21 cellular contexts compared by ENCODE assay signal in genomic region chr3:152219769-152220255, GRCh38. TPM values are rescaled to one million over a fixed set of nuclear protein-coding genes. Genes with fewer than 3 reads are reported as not detected.
DNase-seq lines count a peak whose midpoint lies in the region; ATAC-seq and TF ChIP-seq lines count a peak whose summit lies in the region.
"Had no signal": no experiment of that assay in that cellular context is flagged by ENCODE, and none has a peak within 500 bp of the region (broad histone marks: within the 10 kb centered on the region; RNA-seq: fewer than 3 reads in every experiment).

No MANE protein-coding gene starts in this region.

- H3K4me1 Mint-ChIP-seq in T-helper 1 cell treated with Interleukin-12 subunit alpha and Interleukin-12 subunit beta and Interleukin-4 antibody, amounts not matched to agents 30 μg/mL and 1 μg/mL, for 36 hours (ENCODE audit: low read depth) = peaks cover 52% of the 10 kb centered on the region
- H3K4me1 Mint-ChIP-seq in CD8-positive, alpha-beta T cell (ENCODE audit: low read depth) = peaks cover 55% of the 10 kb centered on the region
- peaks cover 66% of the 10 kb centered on the region for H3K4me1 Mint-ChIP-seq in activated naive CD8-positive, alpha-beta T cell (ENCODE audit: low read depth)

- TF ChIP-seq EP300 in neural cell (conservative IDR thresholded peaks at IDR 0.05; ENCODE audit: poor library complexity, severe bottlenecking) = peak; percentile 93

- H4K20me1 ChIP-seq in neural cell (ENCODE audit: insufficient read depth) = no peaks in the 10 kb centered on the region

- intact Hi-C loops in CD8-positive, alpha-beta T cell (cut with DNase I, micrococcal nuclease) = loop anchor here in 1 of 2 experiments (2.0 kb wide), 2 partner anchors 13 to 17 kb away; no protein-coding TSS in a partner anchor

- H2AFZ ChIP-seq in neural cell (ENCODE audit: low read depth, low read length) = no peak overlapping the region

- no peaks in the 10 kb centered on the region for H3K79me2 ChIP-seq in neural cell (replicated peaks; ENCODE audit: insufficient read depth, low read length)

- no peaks in the 10 kb centered on the region for H3K27me3 Mint-ChIP-seq in T-helper 1 cell treated with Interleukin-12 subunit alpha and Interleukin-12 subunit beta and Interleukin-4 antibody, amounts not matched to agents 30 μg/mL and 1 μg/mL, for 36 hours (ENCODE audit: low read depth)
- H3K27me3 Mint-ChIP-seq in CD8-positive, alpha-beta T cell (ENCODE audit: low read depth) = no peaks in the 10 kb centered on the region
- no peaks in the 10 kb centered on the region for H3K27me3 Mint-ChIP-seq in activated naive CD8-positive, alpha-beta T cell

- no peaks in the 10 kb centered on the region for H3K9me3 Mint-ChIP-seq in T-helper 1 cell treated with Interleukin-12 subunit alpha and Interleukin-12 subunit beta and Interleukin-4 antibody, amounts not matched to agents 30 μg/mL and 1 μg/mL, for 36 hours
- no peaks in the 10 kb centered on the region for H3K9me3 Mint-ChIP-seq in CD8-positive, alpha-beta T cell
- no peaks in the 10 kb centered on the region for H3K9me3 Mint-ChIP-seq in activated naive CD8-positive, alpha-beta T cell (ENCODE audit: low read depth)
- H3K9me3 Mint-ChIP-seq: T-helper 2 cell treated with Interferon-gamma antibody and Interleukin-4, amounts not matched to agents 5 μg/mL and 100 μg/mL, for 36 hours had no signal

- DNase-seq in T-helper 1 cell (no peak), NCI-H2107 treated with DMSO at 0.1 percent for 48 hours (lab: John Stamatoyannopoulos, UW; ENCODE audit: unreplicated experiment) (no peak), ecto neural progenitor cell (ENCODE audit: low spot score) (no peak), GM19240 (ENCODE audit: insufficient read length, low spot score) (no peak)
- DNase-seq in CD8-positive, alpha-beta T cell = no peak
- DNase-seq: 8988T; activated CD4-positive, alpha-beta T cell treated with anti-CD3 and anti-CD28 coated beads for 1 hour; activated effector memory CD4-positive, alpha-beta T cell treated with Interleukin-2 at 50 U/mL for 16 hours; C1 segment of cervical spinal cord; DMS79 treated with DMSO at 0.1 percent for 48 hours; effector memory CD4-positive, alpha-beta T cell; hippocampal formation; kidney; NCI-H187 treated with DMSO at 0.1 percent for 48 hours; small intestine had no signal

- no peak for TF ChIP-seq CTCF in CD8-positive, alpha-beta T cell (IDR thresholded peaks at IDR 0.05)
- TF ChIP-seq CTCF in neural cell (IDR thresholded peaks at IDR 0.05; ENCODE audit: poor library complexity, severe bottlenecking) = no peak

- H3K4me1 ChIP-seq in CD8-positive, alpha-beta T cell (ENCODE audit: insufficient read depth, low read length) = peaks cover 24% of the 10 kb centered on the region

- ATAC-seq in CD8-positive, alpha-beta T cell = no peak
- ATAC-seq: Right ventricle myocardium inferior had no signal

- H3K36me3 Mint-ChIP-seq in T-helper 1 cell treated with Interleukin-12 subunit alpha and Interleukin-12 subunit beta and Interleukin-4 antibody, amounts not matched to agents 30 μg/mL and 1 μg/mL, for 36 hours (ENCODE audit: low read depth) = no peaks in the 10 kb centered on the region
- no peaks in the 10 kb centered on the region for H3K36me3 Mint-ChIP-seq in CD8-positive, alpha-beta T cell
- no peaks in the 10 kb centered on the region for H3K36me3 Mint-ChIP-seq in activated naive CD8-positive, alpha-beta T cell

- H3K36me3 ChIP-seq in CD8-positive, alpha-beta T cell (ENCODE audit: insufficient read depth, low read length) = no peaks in the 10 kb centered on the region
- H3K36me3 ChIP-seq in neural cell (ENCODE audit: insufficient read depth, low read length) = no peaks in the 10 kb centered on the region
- H3K36me3 ChIP-seq: cardiac muscle cell had no signal

- no peak overlapping the region for H3K4me3 ChIP-seq in CD8-positive, alpha-beta T cell (ENCODE audit: low read depth, low read length)
- no peak overlapping the region for H3K4me3 ChIP-seq in neural cell (ENCODE audit: low read length)
- H3K4me3 ChIP-seq: cardiac muscle cell had no signal

- POLR2A ChIA-PET in CD8-positive, alpha-beta T cell (lab: Charles Lee) = interaction anchor here (0.8 to 2.2 kb wide), 3 partner anchors 16 to 49 kb away, joined by 4 to 9 read pairs (median 4); partner anchors contain the start of gene MBNL1

- H3K27ac Mint-ChIP-seq in T-helper 1 cell treated with Interleukin-12 subunit alpha and Interleukin-12 subunit beta and Interleukin-4 antibody, amounts not matched to agents 30 μg/mL and 1 μg/mL, for 36 hours = peak overlapping the region; percentile 83
- peak overlapping the region; percentile 10 for H3K27ac Mint-ChIP-seq in CD8-positive, alpha-beta T cell
- peak overlapping the region; percentile 95 for H3K27ac Mint-ChIP-seq in activated naive CD8-positive, alpha-beta T cell
- H3K27ac Mint-ChIP-seq: T-helper 2 cell treated with Interferon-gamma antibody and Interleukin-4, amounts not matched to agents 5 μg/mL and 100 μg/mL, for 36 hours had no signal

- TF ChIP-seq RAD21 in neural cell (conservative IDR thresholded peaks at IDR 0.05) = peak; percentile 10

- peak overlapping the region; percentile 38 for H3K4me3 Mint-ChIP-seq in T-helper 1 cell treated with Interleukin-12 subunit alpha and Interleukin-12 subunit beta and Interleukin-4 antibody, amounts not matched to agents 30 μg/mL and 1 μg/mL, for 36 hours
- no peak overlapping the region for H3K4me3 Mint-ChIP-seq in CD8-positive, alpha-beta T cell
- H3K4me3 Mint-ChIP-seq in activated naive CD8-positive, alpha-beta T cell = peak overlapping the region; percentile 2

- H3K9me2 ChIP-seq in neural cell (ENCODE audit: insufficient read depth, low read length) = no peaks in the 10 kb centered on the region

- CTCF ChIA-PET in CD8-positive, alpha-beta T cell (lab: Charles Lee) = interaction anchor here (1.2 kb wide), 1 partner anchor 36 kb away, joined by 3 read pairs; no protein-coding TSS in a partner anchor

- H3K27ac ChIP-seq in CD8-positive, alpha-beta T cell (ENCODE audit: low read depth, low read length) = no peak overlapping the region
- H3K27ac ChIP-seq in neural cell (ENCODE audit: low read length) = peak overlapping the region; percentile 33
- H3K27ac ChIP-seq: cardiac muscle cell had no signal

- H3K27me3 ChIP-seq in CD8-positive, alpha-beta T cell (ENCODE audit: insufficient read depth, low read length) = no peaks in the 10 kb centered on the region
- H3K27me3 ChIP-seq in neural cell (ENCODE audit: insufficient read depth, low read depth, low read length) = no peaks in the 10 kb centered on the region
- H3K27me3 ChIP-seq: cardiac muscle cell had no signal

- no peak overlapping the region for H3K4me2 ChIP-seq in neural cell (ENCODE audit: low read length)

- peaks cover 3% of the 10 kb centered on the region for H3F3A ChIP-seq in neural cell (ENCODE audit: insufficient read depth, low read length, poor library complexity, severe bottlenecking)

- no peak overlapping the region for H3K9ac ChIP-seq in neural cell (ENCODE audit: low read length)

- H3K9me3 ChIP-seq in CD8-positive, alpha-beta T cell (ENCODE audit: low read length) = no peaks in the 10 kb centered on the region
- no peaks in the 10 kb centered on the region for H3K9me3 ChIP-seq in neural cell (ENCODE audit: low read length)

TF ChIP-seq in neural cell, 6 proteins besides CTCF, POLR2A, EP300 and RAD21:
- peak; percentile 74 for TF ChIP-seq POLR2AphosphoS5 (IDR thresholded peaks at IDR 0.05)
- TF ChIP-seq TAF1 (IDR thresholded peaks at IDR 0.05; ENCODE audit: low read depth) = no peak
- TF ChIP-seq EZH2 (IDR thresholded peaks at IDR 0.05; ENCODE audit: borderline replicate concordance, insufficient read depth, low read length, poor library complexity, severe bottlenecking) = no peak
- TF ChIP-seq REST (IDR thresholded peaks at IDR 0.05; ENCODE audit: borderline replicate concordance) = peak; percentile 39
- no peak for TF ChIP-seq MXI1 (conservative IDR thresholded peaks at IDR 0.05; ENCODE audit: poor library complexity, severe bottlenecking)
- no peak for TF ChIP-seq SMC3 (conservative IDR thresholded peaks at IDR 0.05; ENCODE audit: poor library complexity)

RNA-seq across cellular contexts. Expression of gene MBNL1, which starts 48.9 kb away (rescaled TPM):
- 100 to 1,000 TPM; 515 to 529 TPM for total RNA-seq in CD8-positive, alpha-beta T cell
- polyA plus RNA-seq in neural cell = 12.7 and 13.3 TPM in 2 replicates
- 73.8 and 76.2 TPM in 2 replicates for polyA minus RNA-seq in neural cell

Comparison
In these comparisons a context has a peak if more than half of its experiments do, and no peak if none do; other contexts are left out.
1. H3K27ac Mint-ChIP-seq: peak in every context shown above with its lines; median percentile 95 in activated naive CD8-positive, alpha-beta T cell; 83 in T-helper 1 cell treated with Interleukin-12 subunit alpha and Interleukin-12 subunit beta and Interleukin-4 antibody, amounts not matched to agents 30 μg/mL and 1 μg/mL, for 36 hours; 10 in CD8-positive, alpha-beta T cell.